In genomic region chr14:93091666-93092065, GRCh38 we compare ENCODE assay signal across 19 cellular contexts. TPM values are rescaled to one million over a fixed set of nuclear protein-coding genes. Genes with fewer than 3 reads are reported as not detected.
DNase-seq lines count a peak whose midpoint lies in the region; ATAC-seq and TF ChIP-seq lines count a peak whose summit lies in the region.
"Had no signal": no experiment of that assay in that cellular context is flagged by ENCODE, and none has a peak within 500 bp of the region (broad histone marks: within the 10 kb centered on the region; RNA-seq: fewer than 3 reads in every experiment).

No MANE protein-coding gene starts in this region.

- no peaks in the 10 kb centered on the region for H3K9me2 ChIP-seq in PC-9 (ENCODE audit: insufficient read depth)

- no peak overlapping the region for H3K4me3 ChIP-seq in WERI-Rb-1 (ENCODE audit: low read depth, low read length)
- no peak overlapping the region for H3K4me3 ChIP-seq in coronary artery
- no peak overlapping the region for H3K4me3 ChIP-seq in PC-9
- H3K4me3 ChIP-seq in psoas muscle = no peak overlapping the region
- H3K4me3 ChIP-seq: GM12878, K562 had no signal

- peak overlapping the region; percentile 41 for H3K27ac ChIP-seq in WERI-Rb-1
- peak overlapping the region; percentile 58 to 67 for H3K27ac ChIP-seq in coronary artery
- H3K27ac ChIP-seq in substantia nigra (ENCODE audit: low read depth, low read length, poor library complexity, severe bottlenecking) = peak overlapping the region; percentile 77
- H3K27ac ChIP-seq in PC-9 = no peak overlapping the region
- H3K27ac ChIP-seq in psoas muscle = no peak overlapping the region
- H3K27ac ChIP-seq: VCaP had no signal

- H3K79me2 ChIP-seq in PC-9 (ENCODE audit: low read depth) = peaks cover 91% of the 10 kb centered on the region

- POLR2A ChIA-PET in PC-9 (lab: Charles Lee; ENCODE audit: unreplicated experiment) = no interaction called here

- peaks cover 29% of the 10 kb centered on the region for H3K4me1 ChIP-seq in PC-9 (replicated peaks; ENCODE audit: insufficient read depth)
- H3K4me1 ChIP-seq in psoas muscle = peaks cover 9% of the 10 kb centered on the region

- H3K36me3 ChIP-seq in WERI-Rb-1 (no peaks in the 10 kb centered on the region), PC-9 (ENCODE audit: low read depth) (no peaks in the 10 kb centered on the region), psoas muscle (ENCODE audit: insufficient read depth in 1 of 2, low read depth in 1 of 2) (no peaks in the 10 kb centered on the region)
- H3K36me3 ChIP-seq: BE2C had no signal

- H3F3A ChIP-seq in PC-9 (ENCODE audit: insufficient read depth, low read depth) = peaks cover 19% of the 10 kb centered on the region

- 84 to 93% (median 84%) methylated on average over 7 to 8 of the region's 8 CpGs for WGBS in psoas muscle, 3 donors

- H3K27me3 ChIP-seq in WERI-Rb-1 (ENCODE audit: insufficient read depth, low read depth, severe bottlenecking) = no peaks in the 10 kb centered on the region
- no peaks in the 10 kb centered on the region for H3K27me3 ChIP-seq in PC-9 (ENCODE audit: insufficient read depth, low read depth)
- no peaks in the 10 kb centered on the region for H3K27me3 ChIP-seq in psoas muscle (ENCODE audit: insufficient read depth in 3 of 3, low read length in 2 of 3)
- H3K27me3 ChIP-seq: BE2C had no signal

- TF ChIP-seq CTCF in WERI-Rb-1 (IDR thresholded peaks at IDR 0.05; ENCODE audit: low read depth, low read length) (no peak), coronary artery (IDR thresholded peaks at IDR 0.05) (no peak), PC-9 (conservative IDR thresholded peaks at IDR 0.05) (no peak), psoas muscle (IDR thresholded peaks at IDR 0.05) (no peak)

- BruUV-seq in PC-9 (replicated peaks; lab: Mats Ljungman, UMichigan) = no TSS peak

- peak; percentile 20 for ATAC-seq in left colon
- no peak for ATAC-seq in psoas muscle
- ATAC-seq: GM12878, K562 had no signal

- CTCF ChIA-PET in PC-9 (lab: Charles Lee) = no interaction called here

- intact Hi-C loops in left colon (cut with DNase I, micrococcal nuclease) (no loop called here), PC-9 (cut with micrococcal nuclease; ENCODE audit: unreplicated experiment) (no loop called here), psoas muscle (cut with DNase I) (no loop called here)

- no peak overlapping the region for H2AFZ ChIP-seq in PC-9

- DNase-seq in WERI-Rb-1 = no peak
- no peak for DNase-seq in coronary artery (ENCODE audit: low spot score)
- no peak for DNase-seq in left colon
- no peak for DNase-seq in substantia nigra (lab: John Stamatoyannopoulos, UW)
- DNase-seq in PC-9 = no peak
- DNase-seq in NCI-H2171 (lab: John Stamatoyannopoulos, UW) = no peak
- DNase-seq in psoas muscle = no peak
- DNase-seq in NCI-H748 treated with DMSO at 0.1 percent for 48 hours (lab: John Stamatoyannopoulos, UW) = no peak
- DNase-seq: activated CD4-positive, alpha-beta memory T cell treated with anti-CD3 and anti-CD28 coated beads, Interleukin-2, amount 10 ng/mL, durations not matched to agents 7 days and 5 days; activated naive CD8-positive, alpha-beta T cell treated with anti-CD3 and anti-CD28 coated beads, Interleukin-2, amount 10 ng/mL, durations not matched to agents 7 days and 5 days; effector CD8-positive, alpha-beta T cell; GDM1; NCI-H2029; NCI-H510A; SHP77 treated with DMSO at 0.1 percent for 48 hours had no signal

- no peaks in the 10 kb centered on the region for H4K20me1 ChIP-seq in PC-9 (ENCODE audit: insufficient read depth)

- H3K4me2 ChIP-seq in PC-9 = no peak overlapping the region

- H3K9me3 ChIP-seq in WERI-Rb-1 (ENCODE audit: severe bottlenecking) (no peaks in the 10 kb centered on the region), PC-9 (ENCODE audit: insufficient read depth, low read depth) (no peaks in the 10 kb centered on the region), psoas muscle (no peaks in the 10 kb centered on the region)
- H3K9me3 ChIP-seq: BE2C had no signal

RNA-seq across cellular contexts. Expression of gene ITPK1, which starts 24.1 kb away (rescaled TPM):
- 100 to 1,000 TPM; 138 to 142 TPM for total RNA-seq in left colon
- total RNA-seq in PC-9 (2021) = 87.8 and 88.6 TPM in 2 replicates
- 10 to 100 TPM; 33.7 to 51.0 (median 45.6) TPM for total RNA-seq in psoas muscle
- polyA plus RNA-seq in psoas muscle = 10 to 100 TPM; 30.0 to 61.1 (median 32.5) TPM

Comparison
In these comparisons a context has a peak if more than half of its experiments do, and no peak if none do; other contexts are left out.
1. H3K27ac ChIP-seq: peak in WERI-Rb-1 (single experiment), coronary artery (2 of 2) and substantia nigra (single experiment); none in PC-9 (single experiment) and psoas muscle (single experiment).